ENCODE assay signal across 8 cellular contexts in the genomic region with DNA sequence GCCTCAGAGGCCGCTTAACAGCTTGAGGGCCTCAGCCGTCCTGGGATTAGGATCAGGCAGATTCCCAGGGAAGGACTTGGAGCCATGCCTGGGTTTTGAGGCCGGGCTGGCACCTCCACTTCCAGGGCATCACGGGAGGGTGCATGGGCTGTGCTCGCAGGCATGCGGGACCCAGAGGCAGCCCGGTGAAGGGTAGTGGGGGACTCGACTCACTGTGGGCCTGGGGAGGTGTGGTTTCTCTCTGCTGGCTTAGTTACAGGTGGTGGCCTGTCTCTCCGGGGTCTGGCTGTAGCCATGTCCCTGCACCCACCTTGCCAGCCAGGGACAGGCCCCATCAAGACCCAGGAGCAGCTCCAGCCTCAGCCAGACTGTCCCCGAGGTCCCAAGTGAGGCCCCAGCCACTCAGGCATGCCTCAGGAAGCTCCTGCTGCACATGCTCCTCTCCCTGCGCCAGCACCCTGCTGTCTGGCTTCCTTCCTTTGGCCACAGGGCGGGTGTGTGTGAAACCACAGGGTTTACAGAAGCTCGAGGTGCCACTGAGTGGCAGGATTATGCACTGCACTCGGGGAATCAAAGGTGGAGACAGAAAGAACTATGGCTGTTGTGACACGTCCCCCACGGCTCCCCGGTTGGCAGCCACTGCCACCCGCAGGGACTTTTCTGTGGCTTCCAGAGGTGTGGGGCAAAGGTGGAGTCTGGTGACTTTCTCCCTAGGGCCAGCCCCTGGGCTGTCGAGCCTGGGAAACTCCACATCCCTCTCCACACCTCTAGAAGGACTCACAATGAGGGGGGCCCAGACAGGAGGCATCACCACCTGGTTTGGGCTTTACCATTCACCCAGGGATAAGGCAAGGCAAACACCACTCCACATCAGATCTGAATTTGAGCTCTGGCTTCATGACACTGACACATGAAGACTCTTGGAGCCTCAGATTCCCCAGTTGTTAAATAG. TPM values are rescaled to one million over a fixed set of nuclear protein-coding genes. Genes with fewer than 3 reads are reported as not detected.
A peak's percentile ranks its signal among the peaks of the same experiment; 100 is the strongest.
DNase-seq lines count a peak whose midpoint lies in the region; TF ChIP-seq lines count a peak whose summit lies in the region.

No MANE protein-coding gene starts in this region.

- H3K27me3 Mint-ChIP-seq in H9 (ENCODE audit: low read depth), result peaks cover 4% of the 10 kb centered on the region

- no peak overlapping the region for H3K4me3 ChIP-seq in MM.1S (ENCODE audit: low read length)
- H3K4me3 ChIP-seq in foreskin fibroblast (ENCODE audit: low read depth in 1 of 2, low read length in 2 of 2), result no peak overlapping the region
- no peak overlapping the region for H3K4me3 ChIP-seq in osteoblast (ENCODE audit: insufficient read depth, low read length)
- no peak overlapping the region for H3K4me3 ChIP-seq in thyroid gland (replicated peaks in 1 of 3)

- no peak overlapping the region for H2BK20ac ChIP-seq in H9 (ENCODE audit: low read depth, low read length, poor library complexity, severe bottlenecking)

- intact Hi-C loops in thyroid gland (cut with DNase I), result loop anchor here (2.0 kb wide), 1 partner anchor 77 kb away; no protein-coding TSS in a partner anchor

- TF ChIP-seq CTCF in H9 (conservative IDR thresholded peaks at IDR 0.05) (peak; percentile 67), MM.1S (IDR thresholded peaks at IDR 0.05; ENCODE audit: low read length) (peak; percentile 85), foreskin fibroblast (IDR thresholded peaks at IDR 0.05; ENCODE audit: low read depth, low read length) (peak; percentile 76), osteoblast (IDR thresholded peaks at IDR 0.05; ENCODE audit: extremely low read depth, low read depth, low read length) (peak; percentile 81), thyroid gland (IDR thresholded peaks at IDR 0.05) (peak; percentile 51 to 99 (median 92))

- H3K9me2 ChIP-seq in MM.1S (replicated peaks; ENCODE audit: insufficient read depth, low read length), result no peaks in the 10 kb centered on the region

- H3K23ac ChIP-seq in H9 (ENCODE audit: insufficient read length, low read depth, low read length), result no peak overlapping the region

- H2BK12ac ChIP-seq in H9 (ENCODE audit: insufficient read length, low read depth, low read length), result no peak overlapping the region

- no peak overlapping the region for H4K5ac ChIP-seq in H9 (ENCODE audit: insufficient read length, low read depth, low read length)

- no peak overlapping the region for H3K9ac ChIP-seq in H9 (ENCODE audit: extremely low read depth, insufficient read length, low read length)
- H3K9ac ChIP-seq in MM.1S (ENCODE audit: low read length), result no peak overlapping the region; the same call in 1 of the 2 replicates

- H3K56ac ChIP-seq in H9 (ENCODE audit: insufficient read length, low read depth, low read length), result no peak overlapping the region

- no peak overlapping the region for H4K8ac ChIP-seq in H9 (replicated peaks; ENCODE audit: insufficient read length, low read depth, low read length)

- H3K27me3 ChIP-seq in H9 (ENCODE audit: insufficient read depth, low read length) (no peaks in the 10 kb centered on the region), MM.1S (replicated peaks; ENCODE audit: insufficient read depth, low read length) (peaks cover 25% of the 10 kb centered on the region; the same call in 1 of the 2 replicates), osteoblast (ENCODE audit: insufficient read depth, low read length) (peaks cover 33% of the 10 kb centered on the region), thyroid gland (no peaks in the 10 kb centered on the region)

- no peaks in the 10 kb centered on the region for H3K36me3 Mint-ChIP-seq in H9 (ENCODE audit: insufficient read depth in 1 of 3, low read depth in 3 of 3)

- TF ChIP-seq POLR2A in thyroid gland (IDR thresholded peaks at IDR 0.05), result no peak

- peak overlapping the region; percentile 53 for H3K18ac ChIP-seq in H9 (ENCODE audit: insufficient read length, low read depth, low read length)

- H3K14ac ChIP-seq in H9 (ENCODE audit: insufficient read depth, low read length), result no peak overlapping the region

- no peak overlapping the region; a peak in 1 of 5 replicates for H3K4me3 Mint-ChIP-seq in H9

- H3K9me3 ChIP-seq in H9 (ENCODE audit: control insufficient read depth, low read depth, low read length) (no peaks in the 10 kb centered on the region), MM.1S (replicated peaks; ENCODE audit: insufficient read depth, low read length) (no peaks in the 10 kb centered on the region), osteoblast (ENCODE audit: low read depth, low read length) (no peaks in the 10 kb centered on the region), thyroid gland (no peaks in the 10 kb centered on the region)

- H3T11ph ChIP-seq in H9 (ENCODE audit: low read length), result no peak overlapping the region

- H2AK5ac ChIP-seq in H9 (ENCODE audit: insufficient read length, low read length), result no peak overlapping the region

- no peak overlapping the region for H2AFZ ChIP-seq in H9 (ENCODE audit: low read length)
- peak overlapping the region; percentile 81 for H2AFZ ChIP-seq in MM.1S (ENCODE audit: low read length)
- peak overlapping the region; percentile 55 for H2AFZ ChIP-seq in osteoblast (ENCODE audit: low read length)

- no peak overlapping the region for H2BK15ac ChIP-seq in H9 (ENCODE audit: low read depth, low read length)

- H3K9me3 Mint-ChIP-seq in H9, result no peaks in the 10 kb centered on the region

- H4K91ac ChIP-seq in H9 (ENCODE audit: insufficient read length, low read depth, low read length), result no peak overlapping the region

- H3K36me3 ChIP-seq in MM.1S (replicated peaks; ENCODE audit: insufficient read depth, low read length) (no peaks in the 10 kb centered on the region), osteoblast (ENCODE audit: insufficient read depth, low read length) (no peaks in the 10 kb centered on the region), thyroid gland (no peaks in the 10 kb centered on the region)

- no peaks in the 10 kb centered on the region for H4K20me1 ChIP-seq in H9 (ENCODE audit: control insufficient read depth, insufficient read depth, insufficient read length)
- H4K20me1 ChIP-seq in MM.1S (ENCODE audit: insufficient read depth, low read length), result no peaks in the 10 kb centered on the region
- H4K20me1 ChIP-seq in osteoblast (ENCODE audit: insufficient read depth, low read length), result no peaks in the 10 kb centered on the region

- no peaks in the 10 kb centered on the region for H3K23me2 ChIP-seq in H9 (ENCODE audit: insufficient read length, low read depth, low read length, poor library complexity, severe bottlenecking)

- no peaks in the 10 kb centered on the region for H3F3A ChIP-seq in MM.1S (ENCODE audit: insufficient read depth, low read length)

- no peak overlapping the region for H3K27ac Mint-ChIP-seq in H9

- H3K79me1 ChIP-seq in H9 (ENCODE audit: insufficient read depth, low read depth, low read length, poor library complexity, severe bottlenecking), result no peaks in the 10 kb centered on the region

- H3K79me2 ChIP-seq in H9 (ENCODE audit: insufficient read depth, low read length), result no peaks in the 10 kb centered on the region
- H3K79me2 ChIP-seq in MM.1S (ENCODE audit: low read length), result no peaks in the 10 kb centered on the region
- H3K79me2 ChIP-seq in osteoblast (ENCODE audit: insufficient read depth, low read length), result no peaks in the 10 kb centered on the region

- peaks cover 2% of the 10 kb centered on the region for H3K4me1 ChIP-seq in H9 (ENCODE audit: insufficient read depth, low read length)
- H3K4me1 ChIP-seq in MM.1S (ENCODE audit: low read length), result peaks cover 7% of the 10 kb centered on the region; the same call in 1 of the 2 replicates
- peaks cover 8% of the 10 kb centered on the region for H3K4me1 ChIP-seq in osteoblast (ENCODE audit: insufficient read depth, low read length)
- H3K4me1 ChIP-seq in thyroid gland, result peaks cover 5 to 6% of the 10 kb centered on the region in 2 donors

- H3K4me1 Mint-ChIP-seq in H9, result peaks cover 18 to 30% of the 10 kb centered on the region in 2 experiments

- H3K4ac ChIP-seq in H9 (ENCODE audit: low read depth, low read length), result no peak overlapping the region

- H2BK5ac ChIP-seq in H9 (ENCODE audit: insufficient read length, low read length), result no peak overlapping the region

- no CpG with 5 or more reads among the region's 19 CpGs for WGBS in H9 (ENCODE audit: extremely low coverage, insufficient read length, low lambda C conversion rate)
- WGBS in thyroid gland, 2 donors, result 14 to 15% methylated on average over 10 to 17 of the region's 19 CpGs

- H3K4me2 ChIP-seq in H9 (ENCODE audit: insufficient read depth, insufficient read length, low read length) (no peak overlapping the region), MM.1S (ENCODE audit: low read depth, low read length) (peak overlapping the region; percentile 76; the same call in 1 of the 2 replicates), osteoblast (ENCODE audit: insufficient read depth, low read length) (peak overlapping the region; percentile 9)

- no peak overlapping the region for H3K27ac ChIP-seq in H9 (ENCODE audit: insufficient read length, low read depth, low read length)
- H3K27ac ChIP-seq in MM.1S (ENCODE audit: low read length), result no peak overlapping the region
- H3K27ac ChIP-seq in osteoblast (ENCODE audit: low read depth, low read length), result no peak overlapping the region
- no peak overlapping the region for H3K27ac ChIP-seq in thyroid gland

- DNase-seq in GDM1 (lab: John Stamatoyannopoulos, UW) (peak; percentile 89), H9 (peak; percentile 86), MM.1S (peak; percentile 87), SIG-M5 treated with dmso at 0.1 percent for 504 hours (lab: John Stamatoyannopoulos, UW; ENCODE audit: unreplicated experiment) (peak; percentile 92), foreskin fibroblast (peak; percentile 73 to 88), osteoblast (ENCODE audit: insufficient read length, low spot score, missing footprints) (peak; percentile 99), thyroid gland (peak; percentile 93 to 94)
- peak; percentile 90 for DNase-seq in activated effector memory CD4-positive, alpha-beta T cell treated with anti-CD3 and anti-CD28 coated beads, Interleukin-2, amount 50 U/mL, for 16 hours

- no peak overlapping the region for H2BK120ac ChIP-seq in H9 (ENCODE audit: low read depth, low read length, poor library complexity, severe bottlenecking)

RNA-seq across cellular contexts. Expression of a gene that starts 19.7 kb away (rescaled TPM):
- total RNA-seq in H9 (2021) (0.02 and 0.04 TPM in 2 replicates), osteoblast (under 0.01 TPM in 1 of 2 replicates, not detected in the other), thyroid gland (under 1 TPM; under 0.01 to 0.81 (median 0.39) TPM)
